In genomic region chr9:73107489-73108069, GRCh38 we compare ENCODE assay signal across 8 cellular contexts. TPM values are rescaled to one million over a fixed set of nuclear protein-coding genes. Genes with fewer than 3 reads are reported as not detected.
DNase-seq lines count a peak whose midpoint lies in the region; ATAC-seq and TF ChIP-seq lines count a peak whose summit lies in the region.
"Not testable (repeated sequence)": the region's sequence is repeated elsewhere in the genome, so short reads cannot be mapped to it uniquely, and the experiment has no call there.

No MANE protein-coding gene starts in this region.

- peak; percentile 81 to 91 for TF ChIP-seq CTCF in mammary epithelial cell (conservative IDR thresholded peaks at IDR 0.05 in 1 of 2, IDR thresholded peaks at IDR 0.05 in 1 of 2; ENCODE audit: extremely low read depth in 1 of 2, insufficient read depth in 1 of 2, low read depth in 1 of 2, low read length in 2 of 2)

- not testable (repeated sequence) for H3K27ac ChIP-seq in mammary epithelial cell (ENCODE audit: insufficient read depth, low read depth, low read length)

- DNase-seq in AG08396 (ENCODE audit: low spot score) (peak; percentile 37), NCI-H2196 treated with DMSO at 0.1 percent for 48 hours (lab: John Stamatoyannopoulos, UW; ENCODE audit: unreplicated experiment) (peak; percentile 25), mammary epithelial cell (peak; percentile 50), iris pigment epithelial cell (ENCODE audit: low read depth) (peak; percentile 64)
- DNase-seq in activated CD4-positive, alpha-beta T cell treated with anti-CD3 and anti-CD28 coated beads for 1 hour = peak; percentile 36
- DNase-seq in stimulated activated CD4-positive, alpha-beta T cell treated with anti-CD3 and anti-CD28 coated beads, Interleukin-1b, Interleukin-23, amount 100 ng/mL, for 24 hours (ENCODE audit: low read depth in 4 of 4, low spot score in 1 of 4) = peak; percentile 25 to 33 (median 30)

- not testable (repeated sequence) for BruUV-seq in mammary epithelial cell (replicated peaks; lab: Mats Ljungman, UMichigan)

- H4K20me1 ChIP-seq in mammary epithelial cell (ENCODE audit: insufficient read depth, low read length) = not testable (repeated sequence)

- intact Hi-C loops in mammary epithelial cell (cut with micrococcal nuclease) = loop anchor here (1.0 kb wide), 2 partner anchors 47 to 77 kb away; no protein-coding TSS in a partner anchor

- CTCF ChIA-PET in mammary epithelial cell (lab: Charles Lee; ENCODE audit: low non-redundant PET) = interaction anchor here (0.6 to 1.1 kb wide), 5 partner anchors 26 to 93 kb away, joined by 3 to 8 read pairs (median 4); no protein-coding TSS in a partner anchor

- not testable (repeated sequence) for H3K79me2 ChIP-seq in mammary epithelial cell (ENCODE audit: insufficient read depth, low read length)

- H3K9me3 ChIP-seq in mammary epithelial cell (replicated peaks; ENCODE audit: insufficient read depth, low read length) = not testable (repeated sequence)

- H2AFZ ChIP-seq in mammary epithelial cell (ENCODE audit: low read depth, low read length) = not testable (repeated sequence)

- H3K4me1 ChIP-seq in mammary epithelial cell (ENCODE audit: insufficient read depth, low read length) = not testable (repeated sequence)

- H3K9ac ChIP-seq in mammary epithelial cell (ENCODE audit: insufficient read depth, low read length) = not testable (repeated sequence)

- ATAC-seq in GM18907 (IDR thresholded peaks at IDR 0.05; ENCODE audit: unreplicated experiment) (peak; percentile 93), HG03095 (IDR thresholded peaks at IDR 0.05; ENCODE audit: unreplicated experiment) (peak; percentile 90)

- not testable (repeated sequence) for H3K27me3 ChIP-seq in mammary epithelial cell (ENCODE audit: insufficient read depth, low read length)

- H3K4me2 ChIP-seq in mammary epithelial cell (ENCODE audit: insufficient read depth, low read depth, low read length) = not testable (repeated sequence)

- in situ Hi-C loops in mammary epithelial cell (cut with MboI; ENCODE audit: low sequenced_read_pairs in 2 of 2) = loop anchor here (5.0 kb wide), 2 partner anchors 60 to 70 kb away; no protein-coding TSS in a partner anchor

- dilution Hi-C loops in mammary epithelial cell (cut with HindIII; ENCODE audit: low sequenced_read_pairs) = not testable (repeated sequence)

- not testable (repeated sequence) for H3K4me3 ChIP-seq in mammary epithelial cell (replicated peaks in 1 of 3; ENCODE audit: insufficient read depth in 1 of 3, low read depth in 2 of 3, low read length in 3 of 3)

- H3K36me3 ChIP-seq in mammary epithelial cell (ENCODE audit: insufficient read depth, low read length) = not testable (repeated sequence)

- WGBS in mammary epithelial cell (ENCODE audit: low coverage, missing lambda C conversion rate) = 65% methylated on average over 4 of the region's 5 CpGs

RNA-seq across cellular contexts. Expression of gene ANXA1, which starts 44.1 kb away (rescaled TPM):
- 100 to 1,000 TPM; 461 to 672 TPM for total RNA-seq in mammary epithelial cell
- 564 TPM for polyA plus RNA-seq in mammary epithelial cell
- polyA minus RNA-seq in mammary epithelial cell = 268 TPM
